In the genomic region with DNA sequence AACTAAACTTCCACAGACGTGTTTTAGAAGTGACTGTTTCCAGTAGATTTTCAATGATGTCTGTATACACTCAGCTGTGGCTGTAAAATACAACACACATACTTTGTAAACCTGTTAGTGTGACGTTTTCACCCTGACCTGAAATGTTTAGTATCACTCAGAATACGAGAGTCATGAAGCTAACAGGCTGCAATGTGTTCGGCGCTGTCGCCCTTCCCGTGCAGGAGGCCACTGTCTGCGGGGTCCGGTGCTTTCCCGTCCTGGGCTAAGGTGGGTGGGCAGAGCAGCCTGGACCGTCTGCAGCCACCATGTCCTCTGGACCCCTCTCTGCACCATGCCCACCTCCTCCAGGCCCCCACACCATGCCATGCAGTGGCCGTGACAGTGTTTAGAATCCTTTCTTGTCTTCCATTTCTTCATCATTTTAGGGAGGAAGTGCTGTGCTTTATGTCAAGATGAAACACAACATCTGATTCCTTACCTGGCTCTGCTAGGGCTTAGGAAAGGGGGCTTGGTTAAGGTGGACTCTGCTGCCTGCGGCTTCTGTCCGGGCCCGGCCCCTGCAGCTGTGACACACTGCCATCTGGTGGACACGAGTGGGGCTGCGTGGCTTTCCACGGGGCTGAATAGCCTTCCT, we compare ENCODE assay signal across 8 cellular contexts. TPM values are rescaled to one million over a fixed set of nuclear protein-coding genes. Genes with fewer than 3 reads are reported as not detected.
DNase-seq lines count a peak whose midpoint lies in the region; ATAC-seq, FAIRE-seq and TF ChIP-seq lines count a peak whose summit lies in the region.

No MANE protein-coding gene starts in this region.

- H3K9me3 ChIP-seq in A673 (ENCODE audit: low read depth, low read length, poor library complexity, severe bottlenecking), result no peaks in the 10 kb centered on the region
- no peaks in the 10 kb centered on the region for H3K9me3 ChIP-seq in breast epithelium
- H3K9me3 ChIP-seq in kidney (ENCODE audit: control insufficient read depth in 1 of 2, low read length in 2 of 2), result no peaks in the 10 kb centered on the region

- H3K36me3 ChIP-seq in A673 (ENCODE audit: insufficient read depth, low read length, poor library complexity, severe bottlenecking) (no peaks in the 10 kb centered on the region), breast epithelium (no peaks in the 10 kb centered on the region), kidney (ENCODE audit: control insufficient read depth in 1 of 2, insufficient read depth in 2 of 2, low read length in 2 of 2) (peaks cover 0 to 9% of the 10 kb centered on the region in 2 donors)

- H3K27ac ChIP-seq in A673 (ENCODE audit: low read depth, low read length, poor library complexity, severe bottlenecking), result no peak overlapping the region
- H3K27ac ChIP-seq in breast epithelium, result peak overlapping the region; percentile 19 to 62
- peak overlapping the region in 1 of 2 donors; percentile 10 for H3K27ac ChIP-seq in kidney (ENCODE audit: low read depth in 2 of 2, low read length in 2 of 2)

- TF ChIP-seq CTCF in A673 (conservative IDR thresholded peaks at IDR 0.05; ENCODE audit: low read depth, low read length), result peak; percentile 99
- TF ChIP-seq CTCF in breast epithelium (IDR thresholded peaks at IDR 0.05), result peak; percentile 79 to 98 (median 96)
- TF ChIP-seq CTCF in kidney (IDR thresholded peaks at IDR 0.05; ENCODE audit: borderline replicate concordance, extremely low read depth, insufficient read depth), result peak; percentile 95

- FAIRE-seq in GM18507 (lab: Jason Lieb, UNC) (peak; percentile 76), kidney (lab: Jason Lieb, UNC) (peak; percentile 6)

- CTCF ChIA-PET in A673 (lab: Charles Lee), result interaction anchor here (0.6 to 2.4 kb wide), 5 partner anchors 14 to 232 kb away, joined by 3 to 41 read pairs (median 4); no protein-coding TSS in a partner anchor

- no peaks in the 10 kb centered on the region for H3K27me3 ChIP-seq in A673 (replicated peaks; ENCODE audit: insufficient read depth, low read depth, low read length, poor library complexity)
- H3K27me3 ChIP-seq in breast epithelium, result no peaks in the 10 kb centered on the region

- POLR2A ChIA-PET in A673 (lab: Charles Lee; ENCODE audit: low non-redundant PET), result no interaction called here

- H3K4me1 ChIP-seq in A673 (ENCODE audit: insufficient read depth, low read length, poor library complexity, severe bottlenecking) (peaks cover 3% of the 10 kb centered on the region), breast epithelium (no peaks in the 10 kb centered on the region), kidney (ENCODE audit: control insufficient read depth in 1 of 2, insufficient read depth in 1 of 2, low read depth in 1 of 2, low read length in 2 of 2) (peaks cover 0 to 4% of the 10 kb centered on the region in 2 donors)

- no peak overlapping the region for H3K4me3 ChIP-seq in A673 (ENCODE audit: low read depth, low read length, poor library complexity, severe bottlenecking)
- H3K4me3 ChIP-seq in breast epithelium, result no peak overlapping the region
- no peak overlapping the region for H3K4me3 ChIP-seq in kidney (ENCODE audit: low read length in 2 of 2)

- ATAC-seq in HG02981 (IDR thresholded peaks at IDR 0.05; ENCODE audit: unreplicated experiment), result no peak

- no peak overlapping the region for H3K9ac ChIP-seq in kidney (ENCODE audit: low read length in 2 of 2)

- no TSS peak for BruUV-seq in A673 (replicated peaks; lab: Mats Ljungman, UMichigan)

- intact Hi-C loops in A673 (cut with micrococcal nuclease; ENCODE audit: unreplicated experiment), result loop anchor here (1.0 to 10.0 kb wide), 3 partner anchors 71 to 230 kb away; no protein-coding TSS in a partner anchor
- intact Hi-C loops in breast epithelium (cut with DNase I; ENCODE audit: low total_unique reads), result loop anchor here (5.0 to 10.0 kb wide), 3 partner anchors 70 to 232 kb away; no protein-coding TSS in a partner anchor
- intact Hi-C loops in kidney (cut with DNase I), result loop anchor here (10.0 kb wide), 1 partner anchor 160 kb away; no protein-coding TSS in a partner anchor

- no peak for TF ChIP-seq POLR2A in breast epithelium (IDR thresholded peaks at IDR 0.05)

- DNase-seq in A673 (ENCODE audit: low spot score), result peak; percentile 77
- DNase-seq in GM18507 (ENCODE audit: extremely low spot score, insufficient read length, low read depth), result peak; percentile 66
- peak; percentile 17 for DNase-seq in NCI-H1092 treated with DMSO at 0.1 percent for 48 hours (lab: John Stamatoyannopoulos, UW)
- DNase-seq in activated CD4-positive, CD25-positive, alpha-beta regulatory T cell treated with anti-CD3 and anti-CD28 coated beads, Interleukin-2, amount 50 U/mL, for 16 hours (ENCODE audit: low read depth, low spot score), result peak; percentile 66
- DNase-seq in breast epithelium (ENCODE audit: low spot score in 2 of 2), result peak; percentile 63 to 81
- peak; percentile 83 for DNase-seq in kidney
- peak; percentile 68 for DNase-seq in stimulated activated CD4-positive, alpha-beta T cell treated with anti-CD3 and anti-CD28 coated beads, Interleukin-1b, Interleukin-23, amount 100 ng/mL, for 48 hours

RNA-seq across cellular contexts. Expression of a gene that starts 53.8 kb away (rescaled TPM):
- total RNA-seq in A673 (2021) (0.95 and 1.4 TPM in 2 replicates), breast epithelium (1 to 10 TPM; 1.4 to 2.5 (median 2.0) TPM), kidney (0.72 TPM)
- polyA plus RNA-seq in kidney (ENCODE audit: insufficient read depth, low read depth, low replicate concordance), result not detected

Comparison
In these comparisons a context has a peak if more than half of its experiments do, and no peak if none do; other contexts are left out.
1. DNase-seq: peak in every context shown above with its lines; median percentile 83 in kidney; 77 in A673; 72 in breast epithelium; 68 in stimulated activated CD4-positive, alpha-beta T cell treated with anti-CD3 and anti-CD28 coated beads, Interleukin-1b, Interleukin-23, amount 100 ng/mL, for 48 hours; 66 in GM18507; 66 in activated CD4-positive, CD25-positive, alpha-beta regulatory T cell treated with anti-CD3 and anti-CD28 coated beads, Interleukin-2, amount 50 U/mL, for 16 hours; 17 in NCI-H1092 treated with DMSO at 0.1 percent for 48 hours.